ENCODE assay signal across 11 cellular contexts in the genomic region with DNA sequence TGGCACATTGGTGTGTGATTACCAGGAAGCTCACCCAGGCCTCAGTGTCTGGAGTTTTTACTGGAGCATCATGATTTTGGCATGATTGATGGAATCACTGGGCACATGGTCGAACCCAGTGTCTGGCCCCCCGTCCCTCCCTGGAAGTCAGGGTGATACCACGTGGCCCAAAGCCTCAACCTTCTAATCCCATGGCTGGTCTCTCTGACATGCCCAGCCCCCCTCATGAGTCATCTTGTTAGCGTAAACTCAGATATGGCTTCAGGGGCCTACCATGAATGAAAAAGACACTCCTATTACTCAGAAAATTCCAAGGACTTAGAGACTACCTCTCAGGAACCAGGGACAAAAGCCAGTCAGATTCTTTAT.
A peak's percentile ranks its signal among the peaks of the same experiment; 100 is the strongest.
DNase-seq lines count a peak whose midpoint lies in the region; ATAC-seq and TF ChIP-seq lines count a peak whose summit lies in the region.
"Had no signal": no experiment of that assay in that cellular context is flagged by ENCODE, and none has a peak within 500 bp of the region (broad histone marks: within the 10 kb centered on the region; RNA-seq: fewer than 3 reads in every experiment).

No MANE protein-coding gene starts in this region.

- H3K4me1 ChIP-seq in heart left ventricle (peaks cover 9 to 79% (median 56%) of the 10 kb centered on the region in 12 donors), iPS-20b (ENCODE audit: insufficient read depth, low read length) (peaks cover 29% of the 10 kb centered on the region), uterus (no peaks in the 10 kb centered on the region)

- H3K4me3 Mint-ChIP-seq in effector memory CD8-positive, alpha-beta T cell = no peak overlapping the region
- H3K4me3 Mint-ChIP-seq in stimulated activated memory B cell treated with anti-CD40 and anti-IgM and Interleukin-4, amounts not matched to agents 10 μg/mL and 1 μg/mL and 100 μg/mL, for 72 hours = no peak overlapping the region
- H3K4me3 Mint-ChIP-seq: activated naive CD8-positive, alpha-beta T cell treated with anti-CD3 and anti-CD28 coated beads, Interleukin-2, amount 10 ng/mL, durations not matched to agents 7 days and 5 days; CD4-positive, alpha-beta T cell had no signal

- H3K36me3 ChIP-seq in heart left ventricle (no peaks in the 10 kb centered on the region), iPS-20b (ENCODE audit: insufficient read depth, low read depth, low read length) (no peaks in the 10 kb centered on the region), uterus (no peaks in the 10 kb centered on the region)
- H3K36me3 ChIP-seq: neutrophil had no signal

- H3K27ac ChIP-seq in heart left ventricle = peak overlapping the region in 11 of 12 donors; percentile 12 to 77 (median 54)
- peak overlapping the region; percentile 58 for H3K27ac ChIP-seq in iPS-20b (ENCODE audit: low read length)
- peak overlapping the region; percentile 24 to 52 for H3K27ac ChIP-seq in uterus
- H3K27ac ChIP-seq: neutrophil had no signal

- peaks cover 44 to 51% of the 10 kb centered on the region in 2 donors for H3K4me1 Mint-ChIP-seq in effector memory CD8-positive, alpha-beta T cell (ENCODE audit: low read depth in 2 of 2)
- H3K4me1 Mint-ChIP-seq in stimulated activated memory B cell treated with anti-CD40 and anti-IgM and Interleukin-4, amounts not matched to agents 10 μg/mL and 1 μg/mL and 100 μg/mL, for 72 hours = peaks cover 92% of the 10 kb centered on the region

- peak in 1 of 4 donors; percentile 5 for ATAC-seq in heart left ventricle
- no peak for ATAC-seq in left ventricle myocardium superior
- ATAC-seq in effector memory CD8-positive, alpha-beta T cell (replicated peaks) = no peak
- no peak for ATAC-seq in stimulated activated memory B cell treated with anti-CD40 and anti-IgM and Interleukin-4, amounts not matched to agents 10 μg/mL and 1 μg/mL and 100 μg/mL, for 72 hours

- DNase-seq in heart left ventricle = peak in 2 of 5 donors; percentile 24 to 68
- DNase-seq in left ventricle myocardium superior = no peak
- DNase-seq in amniotic epithelial cell (ENCODE audit: low read depth) = peak; percentile 86
- peak in 1 of 2 donors; percentile 42 for DNase-seq in uterus
- no peak for DNase-seq in effector memory CD8-positive, alpha-beta T cell
- DNase-seq in anterior cingulate cortex (lab: John Stamatoyannopoulos, UW) = no peak
- DNase-seq: activated naive CD8-positive, alpha-beta T cell treated with anti-CD3 and anti-CD28 coated beads, Interleukin-2, amount 10 ng/mL, durations not matched to agents 7 days and 5 days; CD4-positive, alpha-beta T cell had no signal

- no peak overlapping the region for H3K4me3 ChIP-seq in heart left ventricle
- H3K4me3 ChIP-seq in iPS-20b (ENCODE audit: low read length) = peak overlapping the region; percentile 34; the same call in 1 of the 2 replicates
- H3K4me3 ChIP-seq in uterus = no peak overlapping the region

- peaks cover 0 to 9% of the 10 kb centered on the region in 2 donors for H3K27me3 Mint-ChIP-seq in effector memory CD8-positive, alpha-beta T cell
- H3K27me3 Mint-ChIP-seq in stimulated activated memory B cell treated with anti-CD40 and anti-IgM and Interleukin-4, amounts not matched to agents 10 μg/mL and 1 μg/mL and 100 μg/mL, for 72 hours = no peaks in the 10 kb centered on the region
- H3K27me3 Mint-ChIP-seq: CD4-positive, alpha-beta T cell had no signal

- no peak overlapping the region for H3K9ac ChIP-seq in iPS-20b (ENCODE audit: low read depth, low read length)

- peaks cover 4 to 10% of the 10 kb centered on the region in 2 donors for H3K9me3 Mint-ChIP-seq in effector memory CD8-positive, alpha-beta T cell
- H3K9me3 Mint-ChIP-seq in stimulated activated memory B cell treated with anti-CD40 and anti-IgM and Interleukin-4, amounts not matched to agents 10 μg/mL and 1 μg/mL and 100 μg/mL, for 72 hours = peaks cover 10% of the 10 kb centered on the region
- H3K9me3 Mint-ChIP-seq: CD4-positive, alpha-beta T cell had no signal

- no peaks in the 10 kb centered on the region for H3K27me3 ChIP-seq in heart left ventricle
- H3K27me3 ChIP-seq in iPS-20b (ENCODE audit: insufficient read depth, low read length) = no peaks in the 10 kb centered on the region
- no peaks in the 10 kb centered on the region for H3K27me3 ChIP-seq in uterus

- peaks cover 31% of the 10 kb centered on the region for H3K36me3 Mint-ChIP-seq in effector memory CD8-positive, alpha-beta T cell (ENCODE audit: insufficient read depth)
- H3K36me3 Mint-ChIP-seq in stimulated activated memory B cell treated with anti-CD40 and anti-IgM and Interleukin-4, amounts not matched to agents 10 μg/mL and 1 μg/mL and 100 μg/mL, for 72 hours = peaks cover 22% of the 10 kb centered on the region

- intact Hi-C loops in heart left ventricle (cut with DNase I) = loop anchor here in 1 of 10 donors (2.0 kb wide), 1 partner anchor 18 kb away; no protein-coding TSS in a partner anchor
- intact Hi-C loops in left ventricle myocardium superior (cut with micrococcal nuclease) = no loop called here
- intact Hi-C loops in uterus (cut with DNase I; ENCODE audit: low total_unique reads) = no loop called here

- no peak for TF ChIP-seq CTCF in heart left ventricle (IDR thresholded peaks at IDR 0.05)
- no peak for TF ChIP-seq CTCF in uterus (IDR thresholded peaks at IDR 0.05)

- no peak overlapping the region for H3K27ac Mint-ChIP-seq in effector memory CD8-positive, alpha-beta T cell
- no peak overlapping the region for H3K27ac Mint-ChIP-seq in stimulated activated memory B cell treated with anti-CD40 and anti-IgM and Interleukin-4, amounts not matched to agents 10 μg/mL and 1 μg/mL and 100 μg/mL, for 72 hours
- H3K27ac Mint-ChIP-seq: activated naive CD8-positive, alpha-beta T cell treated with anti-CD3 and anti-CD28 coated beads, Interleukin-2, amount 10 ng/mL, durations not matched to agents 7 days and 5 days; CD4-positive, alpha-beta T cell had no signal

- 74 to 82% (median 77%) methylated on average over 4 of the region's 4 CpGs for WGBS in heart left ventricle, 4 donors

- H3K9me3 ChIP-seq in heart left ventricle (peaks cover 0 to 6% (median 0%) of the 10 kb centered on the region in 12 donors), iPS-20b (ENCODE audit: insufficient read depth, low read depth, low read length) (no peaks in the 10 kb centered on the region), uterus (no peaks in the 10 kb centered on the region)
- H3K9me3 ChIP-seq: neutrophil had no signal

- no peak for TF ChIP-seq POLR2A in heart left ventricle (IDR thresholded peaks at IDR 0.05)
- TF ChIP-seq POLR2A in uterus (IDR thresholded peaks at IDR 0.05) = no peak
